ENCODE assay signal across 1 cellular context in genomic region chr1:93876284-93876683, GRCh38.
TF ChIP-seq lines count a peak whose summit lies in the region.

No MANE protein-coding gene starts in this region.

TF ChIP-seq in GM23338, 12 proteins besides CTCF, POLR2A, EP300 and RAD21:
- no peak for TF ChIP-seq CREB1 (CRISPR knock-in tag; IDR thresholded peaks at IDR 0.05; ENCODE audit: low read depth)
- TF ChIP-seq JUNB (IDR thresholded peaks at IDR 0.05; ENCODE audit: unreplicated experiment), result no peak
- no peak for TF ChIP-seq POLR2AphosphoS5 (IDR thresholded peaks at IDR 0.05; ENCODE audit: low read depth)
- TF ChIP-seq EZH2phosphoT487 (IDR thresholded peaks at IDR 0.05; ENCODE audit: unreplicated experiment), result no peak
- no peak for TF ChIP-seq EZH2 (IDR thresholded peaks at IDR 0.05; ENCODE audit: low read depth, unreplicated experiment)
- TF ChIP-seq STAT1 (IDR thresholded peaks at IDR 0.05; ENCODE audit: unreplicated experiment), result no peak
- no peak for TF ChIP-seq REST (IDR thresholded peaks at IDR 0.05; ENCODE audit: unreplicated experiment)
- no peak for TF ChIP-seq ZNF331 (CRISPR knock-in tag; IDR thresholded peaks at IDR 0.05; ENCODE audit: low read depth)
- TF ChIP-seq NANOG (IDR thresholded peaks at IDR 0.05; ENCODE audit: borderline replicate concordance), result no peak
- no peak for TF ChIP-seq ETS1 (IDR thresholded peaks at IDR 0.05)
- no peak for TF ChIP-seq ZNF114 (CRISPR knock-in tag; IDR thresholded peaks at IDR 0.05)
- TF ChIP-seq ZNF462 (CRISPR knock-in tag; IDR thresholded peaks at IDR 0.05), result no peak
